14 cellular contexts compared by ENCODE assay signal in genomic region chr2:197134206-197134605, GRCh38.
DNase-seq lines count a peak whose midpoint lies in the region; ATAC-seq, FAIRE-seq and TF ChIP-seq lines count a peak whose summit lies in the region.
"Had no signal": no experiment of that assay in that cellular context is flagged by ENCODE, and none has a peak within 500 bp of the region (broad histone marks: within the 10 kb centered on the region; RNA-seq: fewer than 3 reads in every experiment).

No MANE protein-coding gene starts in this region.

- no peak for TF ChIP-seq RAD21 in HepG2 (CRISPR knock-in tag; IDR thresholded peaks at IDR 0.05)

- H3K27ac ChIP-seq in CD4-positive, alpha-beta T cell (ENCODE audit: low read depth, low read length), result no peak overlapping the region
- H3K27ac ChIP-seq in HepG2 (ENCODE audit: extremely low read length, insufficient read depth, low read length) (no peak overlapping the region), hepatocyte (no peak overlapping the region), upper lobe of right lung (no peak overlapping the region)
- H3K27ac ChIP-seq: gastrocnemius medialis, right atrium auricular region had no signal

- POLR2A ChIA-PET in CD4-positive, alpha-beta T cell (lab: Charles Lee), result interaction anchor here (0.6 to 4.0 kb wide), 5 partner anchors 10 to 176 kb away, joined by 3 to 15 read pairs (median 3); partner anchors contain the start of gene ANKRD44
- POLR2A ChIA-PET in activated naive CD8-positive, alpha-beta T cell treated with anti-CD3 and anti-CD28 coated beads, Interleukin-2, amount 10 ng/mL, durations not matched to agents 7 days and 5 days (lab: Charles Lee), result no interaction called here
- POLR2A ChIA-PET in HepG2 (lab: Yijun Ruan, JAX), result no interaction called here

- H3K4me1 ChIP-seq in HepG2 (ENCODE audit: insufficient read depth, low read length) (no peaks in the 10 kb centered on the region), hepatocyte (ENCODE audit: insufficient read depth) (no peaks in the 10 kb centered on the region), upper lobe of right lung (peaks cover 14% of the 10 kb centered on the region)
- H3K4me1 ChIP-seq: gastrocnemius medialis, right atrium auricular region had no signal

- H3K4me2 ChIP-seq in HepG2 (ENCODE audit: low read depth, low read length) (no peak overlapping the region), hepatocyte (no peak overlapping the region)

- no peak for TF ChIP-seq CTCF in CD4-positive, alpha-beta T cell (IDR thresholded peaks at IDR 0.05)
- no peak for TF ChIP-seq CTCF in HepG2 (CRISPR knock-in tag; IDR thresholded peaks at IDR 0.05)
- TF ChIP-seq CTCF in hepatocyte (IDR thresholded peaks at IDR 0.05; ENCODE audit: poor library complexity), result no peak
- no peak for TF ChIP-seq CTCF in upper lobe of right lung (IDR thresholded peaks at IDR 0.05)

- H3K27me3 Mint-ChIP-seq in CD4-positive, alpha-beta T cell, result no peaks in the 10 kb centered on the region
- no peaks in the 10 kb centered on the region for H3K27me3 Mint-ChIP-seq in activated naive CD8-positive, alpha-beta T cell treated with anti-CD3 and anti-CD28 coated beads, Interleukin-2, amount 10 ng/mL, durations not matched to agents 7 days and 5 days

- no peak overlapping the region for H2AFZ ChIP-seq in HepG2 (ENCODE audit: low read length)
- no peak overlapping the region for H2AFZ ChIP-seq in hepatocyte

- TF ChIP-seq POLR2A in HepG2 (IDR thresholded peaks at IDR 0.05; ENCODE audit: insufficient read depth in 1 of 2, low read depth in 2 of 2, low read length in 2 of 2), result no peak

- peaks cover 99% of the 10 kb centered on the region for H3K4me1 Mint-ChIP-seq in CD4-positive, alpha-beta T cell (ENCODE audit: low read depth)
- H3K4me1 Mint-ChIP-seq in activated naive CD8-positive, alpha-beta T cell treated with anti-CD3 and anti-CD28 coated beads, Interleukin-2, amount 10 ng/mL, durations not matched to agents 7 days and 5 days, result peaks cover 73% of the 10 kb centered on the region

- DNase-seq in CD4-positive, alpha-beta T cell, result no peak
- peak; percentile 19 for DNase-seq in HuH-7.5 (ENCODE audit: low spot score)
- DNase-seq in activated naive CD8-positive, alpha-beta T cell treated with anti-CD3 and anti-CD28 coated beads, Interleukin-2, amount 10 ng/mL, durations not matched to agents 7 days and 5 days, result no peak
- DNase-seq in HepG2 (ENCODE audit: low spot score), result peak; percentile 22
- no peak for DNase-seq in hepatocyte (ENCODE audit: low spot score)
- DNase-seq in hippocampal formation (lab: John Stamatoyannopoulos, UW), result no peak
- DNase-seq in upper lobe of right lung, result no peak
- DNase-seq: activated naive CD4-positive, alpha-beta T cell treated with anti-CD3 and anti-CD28 coated beads, Interleukin-2, amount 50 U/mL, for 16 hours; caudate nucleus; gastrocnemius medialis; NCI-H1694; NCI-H446 had no signal

- intact Hi-C loops in CD4-positive, alpha-beta T cell (cut with DNase I, micrococcal nuclease), result loop anchor here (2.0 to 5.0 kb wide), 2 partner anchors 17 to 33 kb away; no protein-coding TSS in a partner anchor
- intact Hi-C loops in HepG2 (cut with micrococcal nuclease; ENCODE audit: unreplicated experiment), result no loop called here
- intact Hi-C loops in upper lobe of right lung (cut with DNase I), result no loop called here

- H3K9me2 ChIP-seq in hepatocyte (replicated peaks; ENCODE audit: insufficient read depth), result no peaks in the 10 kb centered on the region

- H3K4me3 Mint-ChIP-seq in CD4-positive, alpha-beta T cell, result no peak overlapping the region
- no peak overlapping the region for H3K4me3 Mint-ChIP-seq in activated naive CD8-positive, alpha-beta T cell treated with anti-CD3 and anti-CD28 coated beads, Interleukin-2, amount 10 ng/mL, durations not matched to agents 7 days and 5 days

- no peaks in the 10 kb centered on the region for H3K27me3 ChIP-seq in CD4-positive, alpha-beta T cell (ENCODE audit: control insufficient read depth, insufficient read depth, low read length)
- H3K27me3 ChIP-seq in HepG2 (ENCODE audit: control insufficient read depth in 1 of 2, insufficient read depth in 2 of 2, low read length in 2 of 2) (no peaks in the 10 kb centered on the region; a peak in 2 of 5 replicates), hepatocyte (no peaks in the 10 kb centered on the region), upper lobe of right lung (no peaks in the 10 kb centered on the region)
- H3K27me3 ChIP-seq: gastrocnemius medialis, right atrium auricular region had no signal

- peak overlapping the region; percentile 85 for H3K27ac Mint-ChIP-seq in CD4-positive, alpha-beta T cell
- peak overlapping the region; percentile 34 for H3K27ac Mint-ChIP-seq in activated naive CD8-positive, alpha-beta T cell treated with anti-CD3 and anti-CD28 coated beads, Interleukin-2, amount 10 ng/mL, durations not matched to agents 7 days and 5 days

- no peaks in the 10 kb centered on the region for H3K36me3 ChIP-seq in HepG2 (replicated peaks in 1 of 2; ENCODE audit: control insufficient read depth in 1 of 2, insufficient read depth in 2 of 2, low read length in 2 of 2)
- H3K36me3 ChIP-seq in hepatocyte (replicated peaks; ENCODE audit: insufficient read depth, low read depth), result no peaks in the 10 kb centered on the region
- H3K36me3 ChIP-seq in upper lobe of right lung, result peaks cover 6% of the 10 kb centered on the region
- H3K36me3 ChIP-seq: gastrocnemius medialis, right atrium auricular region had no signal

- WGBS in HepG2 (ENCODE audit: low lambda C conversion rate), result 93% methylated on average over 2 of the region's 2 CpGs
- WGBS in hepatocyte (ENCODE audit: low lambda C conversion rate, missing lambda C conversion rate), result 98% methylated on average over 2 of the region's 2 CpGs

- no peaks in the 10 kb centered on the region for H3K9me3 Mint-ChIP-seq in CD4-positive, alpha-beta T cell
- H3K9me3 Mint-ChIP-seq in activated naive CD8-positive, alpha-beta T cell treated with anti-CD3 and anti-CD28 coated beads, Interleukin-2, amount 10 ng/mL, durations not matched to agents 7 days and 5 days, result no peaks in the 10 kb centered on the region

- H3K9ac ChIP-seq in HepG2 (ENCODE audit: insufficient read depth, low read depth, low read length), result no peak overlapping the region

- BruUV-seq in HepG2 (replicated peaks; lab: Mats Ljungman, UMichigan), result no TSS peak

- peaks cover 77% of the 10 kb centered on the region for H3K36me3 Mint-ChIP-seq in CD4-positive, alpha-beta T cell (ENCODE audit: low read depth)
- peaks cover 26% of the 10 kb centered on the region for H3K36me3 Mint-ChIP-seq in activated naive CD8-positive, alpha-beta T cell treated with anti-CD3 and anti-CD28 coated beads, Interleukin-2, amount 10 ng/mL, durations not matched to agents 7 days and 5 days

- no peak overlapping the region for H3K4me3 ChIP-seq in HepG2 (replicated peaks in 1 of 3; ENCODE audit: insufficient read depth in 1 of 3, low read depth in 2 of 3, low read length in 3 of 3)
- no peak overlapping the region for H3K4me3 ChIP-seq in hepatocyte
- no peak overlapping the region for H3K4me3 ChIP-seq in upper lobe of right lung
- H3K4me3 ChIP-seq: gastrocnemius medialis, right atrium auricular region had no signal

- CTCF ChIA-PET in CD4-positive, alpha-beta T cell (lab: Charles Lee), result interaction anchor here (1.1 to 2.0 kb wide), 3 partner anchors 11 to 21 kb away, joined by 3 to 5 read pairs (median 3); no protein-coding TSS in a partner anchor
- CTCF ChIA-PET in HepG2 (lab: Yijun Ruan, JAX; ENCODE audit: low intra/inter-chr PET ratio, low total read pairs), result no interaction called here

- no peak for FAIRE-seq in HepG2 (lab: Jason Lieb, UNC)

- no peak for ATAC-seq in CD4-positive, alpha-beta T cell (ENCODE audit: poor library complexity)
- ATAC-seq in activated naive CD8-positive, alpha-beta T cell treated with anti-CD3 and anti-CD28 coated beads, Interleukin-2, amount 10 ng/mL, durations not matched to agents 7 days and 5 days (ENCODE audit: low read depth), result no peak
- ATAC-seq in HepG2 (peak; percentile 48; the same call in 1 of the 3 replicates), GM21723 (IDR thresholded peaks at IDR 0.05; ENCODE audit: unreplicated experiment) (no peak), upper lobe of right lung (no peak)
- ATAC-seq: gastrocnemius medialis had no signal

- H3K9me3 ChIP-seq in CD4-positive, alpha-beta T cell (ENCODE audit: control insufficient read depth, low read length), result no peaks in the 10 kb centered on the region
- H3K9me3 ChIP-seq in HepG2 (ENCODE audit: low read length) (no peaks in the 10 kb centered on the region), hepatocyte (ENCODE audit: low read depth) (no peaks in the 10 kb centered on the region), upper lobe of right lung (no peaks in the 10 kb centered on the region)
- H3K9me3 ChIP-seq: gastrocnemius medialis, right atrium auricular region had no signal

- no peaks in the 10 kb centered on the region for H3K79me2 ChIP-seq in HepG2 (ENCODE audit: insufficient read depth, low read length)
- H3K79me2 ChIP-seq in hepatocyte, result no peaks in the 10 kb centered on the region

- in situ Hi-C loops in HepG2 (cut with HindIII; ENCODE audit: extremely low pct_ligation_motif_present, low pct_unique_long_range_greater_than_20kb), result no loop called here

- TF ChIP-seq EP300 in HepG2 (IDR thresholded peaks at IDR 0.05; ENCODE audit: low read depth in 2 of 2, low read length in 2 of 2) (no peak), HepG2 (CRISPR knock-in tag; IDR thresholded peaks at IDR 0.05; ENCODE audit: borderline replicate concordance) (no peak)

- H4K20me1 ChIP-seq in HepG2 (ENCODE audit: insufficient read depth, low read length) (no peaks in the 10 kb centered on the region), hepatocyte (ENCODE audit: insufficient read depth, poor library complexity, severe bottlenecking) (no peaks in the 10 kb centered on the region)

TF ChIP-seq in HepG2, 621 proteins besides CTCF, POLR2A, EP300 and RAD21:
- TF ChIP-seq STAG1 (CRISPR knock-in tag; IDR thresholded peaks at IDR 0.05) (peak; percentile 33), FOXO1 (CRISPR knock-in tag; IDR thresholded peaks at IDR 0.05) (no peak)

Comparison
In these comparisons a context has a peak if more than half of its experiments do, and no peak if none do; other contexts are left out.
1. DNase-seq: peak in HuH-7.5 (single experiment) and HepG2 (single experiment); none in CD4-positive, alpha-beta T cell (0 of 10), activated naive CD8-positive, alpha-beta T cell treated with anti-CD3 and anti-CD28 coated beads, Interleukin-2, amount 10 ng/mL, durations not matched to agents 7 days and 5 days (single experiment), hepatocyte (single experiment), hippocampal formation (0 of 2) and upper lobe of right lung (single experiment).
2. intact Hi-C loops: an anchor here in CD4-positive, alpha-beta T cell (2.0 to 5.0 kb wide); none called in HepG2 and upper lobe of right lung.